In the genomic region with DNA sequence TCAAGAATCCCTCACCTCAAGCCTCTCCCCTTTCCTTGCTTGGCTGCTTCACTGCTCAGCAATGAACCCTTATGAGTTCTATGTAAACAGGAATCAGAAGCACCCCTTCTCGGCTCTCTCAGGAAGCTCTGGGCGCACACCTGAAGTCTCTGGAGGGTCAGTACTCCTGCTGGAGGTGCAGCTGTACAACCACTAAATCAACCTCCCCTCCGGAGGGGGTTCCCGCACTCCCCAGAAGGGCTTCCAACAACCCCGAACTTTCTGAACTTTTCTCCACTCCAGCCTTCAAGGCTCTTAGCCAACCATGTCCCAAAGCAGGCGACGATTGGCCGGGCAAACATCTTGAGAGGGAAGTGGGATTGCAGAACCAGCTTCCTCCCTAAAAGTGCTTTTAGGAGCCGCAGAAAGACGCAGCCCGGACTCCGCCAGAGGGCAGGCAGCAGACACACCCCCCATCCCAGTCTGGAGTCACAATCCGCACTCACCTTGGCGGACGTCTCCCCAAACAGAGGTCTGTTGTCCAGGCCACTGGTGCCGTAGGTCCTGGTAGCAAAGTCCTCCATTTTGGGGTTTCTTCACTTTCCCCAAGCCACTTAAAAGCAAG, we compare ENCODE assay signal across 8 cellular contexts. TPM values are rescaled to one million over a fixed set of nuclear protein-coding genes. Genes with fewer than 3 reads are reported as not detected.
DNase-seq lines count a peak whose midpoint lies in the region; ATAC-seq and TF ChIP-seq lines count a peak whose summit lies in the region.

No MANE protein-coding gene starts in this region.

- H3K4me1 ChIP-seq in mucosa of stomach (ENCODE audit: control insufficient read depth, insufficient read depth, low read length) (peaks cover 6% of the 10 kb centered on the region), tibial artery (peaks cover 0 to 30% (median 15%) of the 10 kb centered on the region in 4 donors)

- peaks cover 42% of the 10 kb centered on the region for H3K4me1 Mint-ChIP-seq in activated CD4-positive, alpha-beta memory T cell treated with anti-CD3 and anti-CD28 coated beads, Interleukin-2, amount 10 ng/mL, durations not matched to agents 7 days and 5 days

- intact Hi-C loops in tibial artery (cut with DNase I; ENCODE audit: low total_unique reads): loop anchor here (5.0 to 10.0 kb wide), 2 partner anchors 37 to 54 kb away; no protein-coding TSS in a partner anchor

- no peaks in the 10 kb centered on the region for H3K9me3 Mint-ChIP-seq in activated CD4-positive, alpha-beta memory T cell treated with anti-CD3 and anti-CD28 coated beads, Interleukin-2, amount 10 ng/mL, durations not matched to agents 7 days and 5 days

- H3K27me3 ChIP-seq in mucosa of stomach (ENCODE audit: control insufficient read depth, insufficient read depth, low read length) (peaks cover 7% of the 10 kb centered on the region), tibial artery (no peaks in the 10 kb centered on the region)

- no peaks in the 10 kb centered on the region for H3K36me3 ChIP-seq in mucosa of stomach (ENCODE audit: control insufficient read depth, insufficient read depth, low read length)
- H3K36me3 ChIP-seq in tibial artery: no peaks in the 10 kb centered on the region

- H3K4me3 ChIP-seq in mucosa of stomach (ENCODE audit: low read length): peak overlapping the region; percentile 87
- H3K4me3 ChIP-seq in tibial artery: peak overlapping the region; percentile 65 to 74

- peaks cover 13% of the 10 kb centered on the region for H3K36me3 Mint-ChIP-seq in activated CD4-positive, alpha-beta memory T cell treated with anti-CD3 and anti-CD28 coated beads, Interleukin-2, amount 10 ng/mL, durations not matched to agents 7 days and 5 days (ENCODE audit: low read depth)

- H3K9ac ChIP-seq in mucosa of stomach (ENCODE audit: low read length): peak overlapping the region; percentile 84

- no peak for TF ChIP-seq CTCF in tibial artery (IDR thresholded peaks at IDR 0.05)

- DNase-seq in C1 segment of cervical spinal cord (lab: John Stamatoyannopoulos, UW) (peak in 11 of 14 donors; percentile 26 to 73 (median 61)), LHCN-M2 (ENCODE audit: low read depth) (peak; percentile 49), tibial artery (peak; percentile 78 to 79), ecto neural progenitor cell (ENCODE audit: low spot score) (no peak)
- peak; percentile 44 for DNase-seq in activated CD4-positive, alpha-beta memory T cell treated with anti-CD3 and anti-CD28 coated beads, Interleukin-2, amount 10 ng/mL, durations not matched to agents 7 days and 5 days

- peak overlapping the region; percentile 95 for H3K27ac Mint-ChIP-seq in activated CD4-positive, alpha-beta memory T cell treated with anti-CD3 and anti-CD28 coated beads, Interleukin-2, amount 10 ng/mL, durations not matched to agents 7 days and 5 days

- ATAC-seq in GM19455 (IDR thresholded peaks at IDR 0.05; ENCODE audit: unreplicated experiment): peak; percentile 0
- peak; percentile 17 for ATAC-seq in esophagus mucosa

- CTCF ChIA-PET in activated CD4-positive, alpha-beta memory T cell treated with anti-CD3 and anti-CD28 coated beads, Interleukin-2, amount 10 ng/mL, durations not matched to agents 7 days and 5 days (lab: Charles Lee): interaction anchor here (0.8 to 3.1 kb wide), 4 partner anchors 11 to 66 kb away, joined by 3 to 23 read pairs (median 7); partner anchors contain the start of gene DMTF1

- peak overlapping the region; percentile 99 for H3K4me3 Mint-ChIP-seq in activated CD4-positive, alpha-beta memory T cell treated with anti-CD3 and anti-CD28 coated beads, Interleukin-2, amount 10 ng/mL, durations not matched to agents 7 days and 5 days

- POLR2A ChIA-PET in activated CD4-positive, alpha-beta memory T cell treated with anti-CD3 and anti-CD28 coated beads, Interleukin-2, amount 10 ng/mL, durations not matched to agents 7 days and 5 days (lab: Charles Lee): interaction anchor here (0.8 to 12.3 kb wide), 18 partner anchors 7 to 381 kb away, joined by 3 to 337 read pairs (median 8); partner anchors contain the start of genes ABCB1, CROT and DMTF1

- peaks cover 9% of the 10 kb centered on the region for H3K27me3 Mint-ChIP-seq in activated CD4-positive, alpha-beta memory T cell treated with anti-CD3 and anti-CD28 coated beads, Interleukin-2, amount 10 ng/mL, durations not matched to agents 7 days and 5 days

- H3K9me3 ChIP-seq in mucosa of stomach (ENCODE audit: control insufficient read depth, low read length): no peaks in the 10 kb centered on the region
- no peaks in the 10 kb centered on the region for H3K9me3 ChIP-seq in tibial artery

- peak overlapping the region; percentile 84 to 85 for H3K27ac ChIP-seq in tibial artery

RNA-seq across cellular contexts. Expression of gene TMEM243, which starts 0.5 kb away (rescaled TPM):
- total RNA-seq in LHCN-M2 (2014; rRNA removed) (39.0 and 43.3 TPM in 2 replicates), esophagus mucosa (8.1 TPM)
- polyA plus RNA-seq in LHCN-M2 (2012): 15.5 TPM
- 10 to 100 TPM; 42.1 to 42.5 TPM for total RNA-seq in activated CD4-positive, alpha-beta memory T cell treated with anti-CD3 and anti-CD28 coated beads, Interleukin-2, amount 10 ng/mL, durations not matched to agents 7 days and 5 days
